1 cellular context compared by ENCODE assay signal in genomic region chr16:75248536-75249380, GRCh38.
TF ChIP-seq lines count a peak whose summit lies in the region.

No MANE protein-coding gene starts in this region.

TF ChIP-seq in GM23338, 12 proteins besides CTCF, POLR2A, EP300 and RAD21 (continued from another document):
- TF ChIP-seq, protein P1, sequence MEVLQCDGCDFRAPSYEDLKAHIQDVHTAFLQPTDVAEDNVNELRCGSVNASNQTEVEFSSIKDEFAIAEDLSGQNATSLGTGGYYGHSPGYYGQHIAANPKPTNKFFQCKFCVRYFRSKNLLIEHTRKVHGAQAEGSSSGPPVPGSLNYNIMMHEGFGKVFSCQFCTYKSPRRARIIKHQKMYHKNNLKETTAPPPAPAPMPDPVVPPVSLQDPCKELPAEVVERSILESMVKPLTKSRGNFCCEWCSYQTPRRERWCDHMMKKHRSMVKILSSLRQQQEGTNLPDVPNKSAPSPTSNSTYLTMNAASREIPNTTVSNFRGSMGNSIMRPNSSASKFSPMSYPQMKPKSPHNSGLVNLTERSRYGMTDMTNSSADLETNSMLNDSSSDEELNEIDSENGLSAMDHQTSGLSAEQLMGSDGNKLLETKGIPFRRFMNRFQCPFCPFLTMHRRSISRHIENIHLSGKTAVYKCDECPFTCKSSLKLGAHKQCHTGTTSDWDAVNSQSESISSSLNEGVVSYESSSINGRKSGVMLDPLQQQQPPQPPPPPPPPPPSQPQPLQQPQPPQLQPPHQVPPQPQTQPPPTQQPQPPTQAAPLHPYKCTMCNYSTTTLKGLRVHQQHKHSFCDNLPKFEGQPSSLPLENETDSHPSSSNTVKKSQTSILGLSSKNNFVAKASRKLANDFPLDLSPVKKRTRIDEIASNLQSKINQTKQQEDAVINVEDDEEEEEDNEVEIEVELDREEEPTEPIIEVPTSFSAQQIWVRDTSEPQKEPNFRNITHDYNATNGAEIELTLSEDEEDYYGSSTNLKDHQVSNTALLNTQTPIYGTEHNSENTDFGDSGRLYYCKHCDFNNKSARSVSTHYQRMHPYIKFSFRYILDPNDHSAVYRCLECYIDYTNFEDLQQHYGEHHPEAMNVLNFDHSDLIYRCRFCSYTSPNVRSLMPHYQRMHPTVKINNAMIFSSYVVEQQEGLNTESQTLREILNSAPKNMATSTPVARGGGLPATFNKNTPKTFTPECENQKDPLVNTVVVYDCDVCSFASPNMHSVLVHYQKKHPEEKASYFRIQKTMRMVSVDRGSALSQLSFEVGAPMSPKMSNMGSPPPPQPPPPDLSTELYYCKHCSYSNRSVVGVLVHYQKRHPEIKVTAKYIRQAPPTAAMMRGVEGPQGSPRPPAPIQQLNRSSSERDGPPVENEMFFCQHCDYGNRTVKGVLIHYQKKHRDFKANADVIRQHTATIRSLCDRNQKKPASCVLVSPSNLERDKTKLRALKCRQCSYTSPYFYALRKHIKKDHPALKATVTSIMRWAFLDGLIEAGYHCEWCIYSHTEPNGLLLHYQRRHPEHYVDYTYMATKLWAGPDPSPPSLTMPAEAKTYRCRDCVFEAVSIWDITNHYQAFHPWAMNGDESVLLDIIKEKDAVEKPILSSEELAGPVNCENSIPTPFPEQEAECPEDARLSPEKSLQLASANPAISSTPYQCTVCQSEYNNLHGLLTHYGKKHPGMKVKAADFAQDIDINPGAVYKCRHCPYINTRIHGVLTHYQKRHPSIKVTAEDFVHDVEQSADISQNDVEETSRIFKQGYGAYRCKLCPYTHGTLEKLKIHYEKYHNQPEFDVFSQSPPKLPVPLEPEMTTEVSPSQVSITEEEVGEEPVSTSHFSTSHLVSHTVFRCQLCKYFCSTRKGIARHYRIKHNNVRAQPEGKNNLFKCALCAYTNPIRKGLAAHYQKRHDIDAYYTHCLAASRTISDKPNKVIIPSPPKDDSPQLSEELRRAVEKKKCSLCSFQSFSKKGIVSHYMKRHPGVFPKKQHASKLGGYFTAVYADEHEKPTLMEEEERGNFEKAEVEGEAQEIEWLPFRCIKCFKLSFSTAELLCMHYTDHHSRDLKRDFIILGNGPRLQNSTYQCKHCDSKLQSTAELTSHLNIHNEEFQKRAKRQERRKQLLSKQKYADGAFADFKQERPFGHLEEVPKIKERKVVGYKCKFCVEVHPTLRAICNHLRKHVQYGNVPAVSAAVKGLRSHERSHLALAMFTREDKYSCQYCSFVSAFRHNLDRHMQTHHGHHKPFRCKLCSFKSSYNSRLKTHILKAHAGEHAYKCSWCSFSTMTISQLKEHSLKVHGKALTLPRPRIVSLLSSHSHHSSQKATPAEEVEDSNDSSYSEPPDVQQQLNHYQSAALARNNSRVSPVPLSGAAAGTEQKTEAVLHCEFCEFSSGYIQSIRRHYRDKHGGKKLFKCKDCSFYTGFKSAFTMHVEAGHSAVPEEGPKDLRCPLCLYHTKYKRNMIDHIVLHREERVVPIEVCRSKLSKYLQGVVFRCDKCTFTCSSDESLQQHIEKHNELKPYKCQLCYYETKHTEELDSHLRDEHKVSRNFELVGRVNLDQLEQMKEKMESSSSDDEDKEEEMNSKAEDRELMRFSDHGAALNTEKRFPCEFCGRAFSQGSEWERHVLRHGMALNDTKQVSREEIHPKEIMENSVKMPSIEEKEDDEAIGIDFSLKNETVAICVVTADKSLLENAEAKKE (CRISPR knock-in tag; IDR thresholded peaks at IDR 0.05), result no peak
- TF ChIP-seq EZH2 (IDR thresholded peaks at IDR 0.05; ENCODE audit: low read depth, unreplicated experiment) (no peak), NANOG (IDR thresholded peaks at IDR 0.05; ENCODE audit: borderline replicate concordance) (no peak), STAT1 (IDR thresholded peaks at IDR 0.05; ENCODE audit: unreplicated experiment) (no peak), ETS1 (IDR thresholded peaks at IDR 0.05) (no peak), ZNF331 (CRISPR knock-in tag; IDR thresholded peaks at IDR 0.05; ENCODE audit: low read depth) (no peak), EZH2phosphoT487 (IDR thresholded peaks at IDR 0.05; ENCODE audit: unreplicated experiment) (no peak), POLR2AphosphoS5 (IDR thresholded peaks at IDR 0.05; ENCODE audit: low read depth) (no peak)
- TF ChIP-seq, protein P2, sequence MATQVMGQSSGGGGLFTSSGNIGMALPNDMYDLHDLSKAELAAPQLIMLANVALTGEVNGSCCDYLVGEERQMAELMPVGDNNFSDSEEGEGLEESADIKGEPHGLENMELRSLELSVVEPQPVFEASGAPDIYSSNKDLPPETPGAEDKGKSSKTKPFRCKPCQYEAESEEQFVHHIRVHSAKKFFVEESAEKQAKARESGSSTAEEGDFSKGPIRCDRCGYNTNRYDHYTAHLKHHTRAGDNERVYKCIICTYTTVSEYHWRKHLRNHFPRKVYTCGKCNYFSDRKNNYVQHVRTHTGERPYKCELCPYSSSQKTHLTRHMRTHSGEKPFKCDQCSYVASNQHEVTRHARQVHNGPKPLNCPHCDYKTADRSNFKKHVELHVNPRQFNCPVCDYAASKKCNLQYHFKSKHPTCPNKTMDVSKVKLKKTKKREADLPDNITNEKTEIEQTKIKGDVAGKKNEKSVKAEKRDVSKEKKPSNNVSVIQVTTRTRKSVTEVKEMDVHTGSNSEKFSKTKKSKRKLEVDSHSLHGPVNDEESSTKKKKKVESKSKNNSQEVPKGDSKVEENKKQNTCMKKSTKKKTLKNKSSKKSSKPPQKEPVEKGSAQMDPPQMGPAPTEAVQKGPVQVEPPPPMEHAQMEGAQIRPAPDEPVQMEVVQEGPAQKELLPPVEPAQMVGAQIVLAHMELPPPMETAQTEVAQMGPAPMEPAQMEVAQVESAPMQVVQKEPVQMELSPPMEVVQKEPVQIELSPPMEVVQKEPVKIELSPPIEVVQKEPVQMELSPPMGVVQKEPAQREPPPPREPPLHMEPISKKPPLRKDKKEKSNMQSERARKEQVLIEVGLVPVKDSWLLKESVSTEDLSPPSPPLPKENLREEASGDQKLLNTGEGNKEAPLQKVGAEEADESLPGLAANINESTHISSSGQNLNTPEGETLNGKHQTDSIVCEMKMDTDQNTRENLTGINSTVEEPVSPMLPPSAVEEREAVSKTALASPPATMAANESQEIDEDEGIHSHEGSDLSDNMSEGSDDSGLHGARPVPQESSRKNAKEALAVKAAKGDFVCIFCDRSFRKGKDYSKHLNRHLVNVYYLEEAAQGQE (IDR thresholded peaks at IDR 0.05; ENCODE audit: unreplicated experiment), result no peak
